Comparison of ENCODE assay signal across 1 cellular context in the genomic region with DNA sequence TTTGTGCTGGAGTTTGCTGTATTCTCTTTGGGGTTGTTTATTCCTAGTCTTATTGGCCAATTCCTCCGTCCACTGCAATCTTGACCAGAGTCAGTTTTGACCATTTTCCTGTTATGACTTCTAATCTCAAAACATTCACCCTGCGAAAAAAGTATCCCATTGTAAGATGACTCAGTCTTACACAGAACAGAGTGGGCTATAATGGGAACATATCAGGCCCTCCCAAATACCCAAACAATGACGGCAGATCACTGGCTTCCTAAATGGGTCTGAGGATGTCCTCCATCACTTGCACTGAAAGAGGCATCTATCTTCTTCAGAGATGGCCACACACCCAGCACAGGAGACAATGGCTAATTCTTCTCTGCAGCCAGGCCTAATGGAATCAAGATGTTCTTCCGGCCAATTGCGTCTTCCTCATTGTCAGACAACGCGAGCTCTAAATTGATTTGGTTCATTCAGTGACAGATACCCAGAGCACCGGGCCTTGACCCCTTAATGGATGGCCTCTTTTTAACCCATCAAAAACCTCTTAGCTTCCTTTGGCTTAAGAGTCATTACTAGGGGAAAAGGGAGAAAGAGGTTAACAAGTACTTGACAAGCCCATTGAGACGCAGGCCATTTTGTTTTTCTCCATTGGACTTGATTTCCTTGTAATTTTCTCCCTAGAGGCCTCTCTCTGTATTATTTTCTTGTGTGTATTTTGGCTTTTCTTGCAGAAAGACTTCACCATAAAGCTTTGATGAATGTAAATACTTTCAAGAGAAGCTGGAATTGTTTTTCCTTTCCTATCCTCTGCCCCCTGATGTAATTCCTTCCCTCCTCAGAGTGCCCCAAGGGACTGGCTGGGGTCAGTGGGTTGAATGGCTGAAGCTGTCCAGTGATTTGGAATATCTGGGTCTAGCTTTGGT.
TF ChIP-seq lines count a peak whose summit lies in the region.

No MANE protein-coding gene starts in this region.

TF ChIP-seq in SK-N-SH treated with all-trans-retinoic acid at 6 μM for 48 hours, 23 proteins besides CTCF, POLR2A, EP300 and RAD21 (continued from another document):
- TF ChIP-seq TSHZ2 (CRISPR knock-in tag; IDR thresholded peaks at IDR 0.05) (peak; percentile 35; the same call in 1 of the 2 replicates), ZNF565 (CRISPR knock-in tag; conservative IDR thresholded peaks at IDR 0.05; ENCODE audit: low read depth) (peak; percentile 70), ESRRG (CRISPR knock-in tag; IDR thresholded peaks at IDR 0.05) (no peak), ZNF8 (CRISPR knock-in tag; IDR thresholded peaks at IDR 0.05) (peak; percentile 59), OSR1 (CRISPR knock-in tag; IDR thresholded peaks at IDR 0.05) (peak; percentile 91), ZC3H10 (CRISPR knock-in tag; IDR thresholded peaks at IDR 0.05) (peak; percentile 93), ZNF70 (CRISPR knock-in tag; IDR thresholded peaks at IDR 0.05) (peak; percentile 41; the same call in 1 of the 2 replicates), SNAI2 (CRISPR knock-in tag; IDR thresholded peaks at IDR 0.05) (peak; percentile 92; the same call in 1 of the 2 replicates), ZFP3 (CRISPR knock-in tag; IDR thresholded peaks at IDR 0.05) (peak; percentile 89; the same call in 1 of the 2 replicates), ARNTL (CRISPR knock-in tag; IDR thresholded peaks at IDR 0.05; ENCODE audit: borderline replicate concordance, low read depth) (no peak), CREB5 (CRISPR knock-in tag; IDR thresholded peaks at IDR 0.05; ENCODE audit: low read depth) (peak; percentile 83)
- TF ChIP-seq, protein P1, sequence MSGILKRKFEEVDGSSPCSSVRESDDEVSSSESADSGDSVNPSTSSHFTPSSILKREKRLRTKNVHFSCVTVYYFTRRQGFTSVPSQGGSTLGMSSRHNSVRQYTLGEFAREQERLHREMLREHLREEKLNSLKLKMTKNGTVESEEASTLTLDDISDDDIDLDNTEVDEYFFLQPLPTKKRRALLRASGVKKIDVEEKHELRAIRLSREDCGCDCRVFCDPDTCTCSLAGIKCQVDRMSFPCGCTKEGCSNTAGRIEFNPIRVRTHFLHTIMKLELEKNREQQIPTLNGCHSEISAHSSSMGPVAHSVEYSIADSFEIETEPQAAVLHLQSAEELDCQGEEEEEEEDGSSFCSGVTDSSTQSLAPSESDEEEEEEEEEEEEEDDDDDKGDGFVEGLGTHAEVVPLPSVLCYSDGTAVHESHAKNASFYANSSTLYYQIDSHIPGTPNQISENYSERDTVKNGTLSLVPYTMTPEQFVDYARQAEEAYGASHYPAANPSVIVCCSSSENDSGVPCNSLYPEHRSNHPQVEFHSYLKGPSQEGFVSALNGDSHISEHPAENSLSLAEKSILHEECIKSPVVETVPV (CRISPR knock-in tag; IDR thresholded peaks at IDR 0.05), result peak; percentile 47; the same call in 1 of the 2 replicates
- TF ChIP-seq, protein P2, sequence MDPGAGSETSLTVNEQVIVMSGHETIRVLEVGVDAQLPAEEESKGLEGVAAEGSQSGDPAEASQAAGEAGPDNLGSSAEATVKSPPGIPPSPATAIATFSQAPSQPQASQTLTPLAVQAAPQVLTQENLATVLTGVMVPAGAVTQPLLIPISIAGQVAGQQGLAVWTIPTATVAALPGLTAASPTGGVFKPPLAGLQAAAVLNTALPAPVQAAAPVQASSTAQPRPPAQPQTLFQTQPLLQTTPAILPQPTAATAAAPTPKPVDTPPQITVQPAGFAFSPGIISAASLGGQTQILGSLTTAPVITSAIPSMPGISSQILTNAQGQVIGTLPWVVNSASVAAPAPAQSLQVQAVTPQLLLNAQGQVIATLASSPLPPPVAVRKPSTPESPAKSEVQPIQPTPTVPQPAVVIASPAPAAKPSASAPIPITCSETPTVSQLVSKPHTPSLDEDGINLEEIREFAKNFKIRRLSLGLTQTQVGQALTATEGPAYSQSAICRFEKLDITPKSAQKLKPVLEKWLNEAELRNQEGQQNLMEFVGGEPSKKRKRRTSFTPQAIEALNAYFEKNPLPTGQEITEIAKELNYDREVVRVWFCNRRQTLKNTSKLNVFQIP (CRISPR knock-in tag; IDR thresholded peaks at IDR 0.05; ENCODE audit: borderline replicate concordance, low read depth), result no peak
